ENCODE assay signal across 10 cellular contexts in the genomic region with DNA sequence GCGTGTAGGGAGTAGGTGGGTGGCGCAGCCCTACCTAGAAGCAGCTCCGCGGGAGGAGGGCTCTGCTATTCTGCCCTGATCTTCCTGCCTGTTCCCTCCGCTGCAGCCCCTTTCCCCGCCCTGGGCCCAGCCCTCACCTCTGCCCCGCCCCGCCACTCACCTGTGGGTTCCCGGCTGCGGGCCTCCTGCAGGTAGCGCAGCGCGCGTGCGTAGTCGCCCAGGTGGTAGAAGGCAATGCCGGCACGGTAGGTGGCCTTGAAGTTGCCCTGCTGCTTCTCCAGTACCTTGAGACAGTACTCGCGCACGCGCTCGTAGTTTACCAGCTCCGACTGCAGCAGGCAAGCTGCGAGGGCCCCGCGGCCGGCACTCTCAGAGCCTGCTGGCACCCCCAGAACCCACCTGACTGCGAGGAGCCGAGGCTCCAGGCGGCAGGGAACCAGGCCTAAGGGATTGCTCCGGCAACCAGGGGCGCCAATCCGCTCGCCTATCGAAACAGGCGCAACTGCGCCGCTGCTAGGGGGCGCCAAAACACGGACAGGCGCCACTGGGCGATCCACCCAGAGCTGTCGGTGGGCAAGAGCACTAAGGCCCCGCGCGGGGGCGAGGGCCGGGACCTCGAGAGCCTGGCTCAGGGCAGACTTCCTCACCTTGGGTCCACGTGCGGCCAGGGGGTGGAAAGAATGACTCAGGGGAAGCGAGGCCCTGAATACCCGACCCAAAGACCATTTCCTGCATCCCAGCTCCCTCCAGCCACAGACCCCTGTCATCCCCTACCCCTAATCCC. TPM values are rescaled to one million over a fixed set of nuclear protein-coding genes. Genes with fewer than 3 reads are reported as not detected.
DNase-seq lines count a peak whose midpoint lies in the region; ATAC-seq and TF ChIP-seq lines count a peak whose summit lies in the region.
"Had no signal": no experiment of that assay in that cellular context is flagged by ENCODE, and none has a peak within 500 bp of the region (broad histone marks: within the 10 kb centered on the region; RNA-seq: fewer than 3 reads in every experiment).

No MANE protein-coding gene starts in this region.

- H3K4me3 Mint-ChIP-seq in stimulated activated naive CD8-positive, alpha-beta T cell treated with anti-CD3 and anti-CD28 coated beads, Interleukin-15, amount 100 ng/mL, for 72 hours = peak overlapping the region; percentile 46 to 47

- no peaks in the 10 kb centered on the region for H3K79me2 ChIP-seq in SK-N-SH (ENCODE audit: insufficient read depth)

- CTCF ChIA-PET in SK-N-SH (lab: Yijun Ruan, JAX) = interaction anchor here (0.6 to 5.6 kb wide), 39 partner anchors 8 to 373 kb away, joined by 3 to 41 read pairs (median 4); partner anchors contain the start of genes CCNP, FBL, MAP3K10 and SERTAD3
- CTCF ChIA-PET in GM10248 (lab: Yijun Ruan, JAX) = interaction anchor here (1.3 to 2.0 kb wide), 2 partner anchors 25 to 78 kb away, joined by 3 to 11 read pairs; no protein-coding TSS in a partner anchor

- peaks cover 39% of the 10 kb centered on the region for H3K4me1 Mint-ChIP-seq in stimulated activated naive CD8-positive, alpha-beta T cell treated with anti-CD3 and anti-CD28 coated beads, Interleukin-15, amount 100 ng/mL, for 72 hours

- H4K20me1 ChIP-seq in SK-N-SH (ENCODE audit: insufficient read depth) = no peaks in the 10 kb centered on the region
- H4K20me1 ChIP-seq: BLaER1 had no signal

- no peak overlapping the region for H2AFZ ChIP-seq in SK-N-SH (ENCODE audit: low read depth)

- H3K4me1 ChIP-seq in SK-N-SH (ENCODE audit: control insufficient read depth in 1 of 2, insufficient read depth in 2 of 2, low read depth in 1 of 2, low read length in 1 of 2) = no peaks in the 10 kb centered on the region; a peak in 1 of 4 replicates
- H3K4me1 ChIP-seq: BLaER1 had no signal

- H3F3A ChIP-seq in SK-N-SH (replicated peaks; ENCODE audit: insufficient read depth) = peaks cover 14% of the 10 kb centered on the region

- H3K36me3 ChIP-seq in SK-N-SH (replicated peaks in 1 of 2; ENCODE audit: control insufficient read depth in 1 of 2, insufficient read depth in 2 of 2, low read length in 1 of 2) = no peaks in the 10 kb centered on the region
- H3K36me3 ChIP-seq: SJSA1 had no signal

- no peaks in the 10 kb centered on the region for H3K27me3 ChIP-seq in SK-N-SH (ENCODE audit: insufficient read depth)

- ATAC-seq in SK-N-SH treated with all-trans-retinoic acid at 6 μM for 48 hours = no peak
- no peak for ATAC-seq in stimulated activated naive CD8-positive, alpha-beta T cell treated with anti-CD3 and anti-CD28 coated beads, Interleukin-15, amount 100 ng/mL, for 72 hours
- ATAC-seq in HG02678 (IDR thresholded peaks at IDR 0.05; ENCODE audit: unreplicated experiment) = no peak

- no peak for TF ChIP-seq EP300 in SK-N-SH (IDR thresholded peaks at IDR 0.05; ENCODE audit: borderline replicate concordance in 1 of 2, low read depth in 1 of 2, low read length in 1 of 2)

- no peak overlapping the region for H3K27ac Mint-ChIP-seq in stimulated activated naive CD8-positive, alpha-beta T cell treated with anti-CD3 and anti-CD28 coated beads, Interleukin-15, amount 100 ng/mL, for 72 hours

- no peak for TF ChIP-seq RAD21 in SK-N-SH (IDR thresholded peaks at IDR 0.05; ENCODE audit: low read length)

- peak overlapping the region in 1 of 2 experiments; percentile 44; a peak in 3 of 4 replicates for H3K4me3 ChIP-seq in SK-N-SH (ENCODE audit: low read depth in 2 of 2, low read length in 1 of 2)
- H3K4me3 ChIP-seq in fibroblast of pulmonary artery (replicated peaks; ENCODE audit: low read depth, low read length) = no peak overlapping the region
- H3K4me3 ChIP-seq: BLaER1, SJSA1 had no signal

- no peaks in the 10 kb centered on the region for H3K9me3 ChIP-seq in SK-N-SH

- H3K27ac ChIP-seq in SK-N-SH (ENCODE audit: low read depth in 2 of 2, low read length in 1 of 2) = no peak overlapping the region
- H3K27ac ChIP-seq: BLaER1, SJSA1 had no signal

- POLR2A ChIA-PET in SK-N-SH (lab: Yijun Ruan, JAX) = interaction anchor here (0.7 to 1.5 kb wide), 2 partner anchors 26 to 285 kb away, joined by 3 to 6 read pairs; partner anchors contain the start of gene MAP3K10
- POLR2A ChIA-PET in GM10248 (lab: Yijun Ruan, JAX) = no interaction called here

- WGBS in SK-N-SH (ENCODE audit: low lambda C conversion rate) = 25% methylated on average over 34 of the region's 54 CpGs

- TF ChIP-seq CTCF in SK-N-SH (IDR thresholded peaks at IDR 0.05) = peak; percentile 32
- peak; percentile 30 for TF ChIP-seq CTCF in fibroblast of pulmonary artery (IDR thresholded peaks at IDR 0.05; ENCODE audit: low read length, missing control alignments)
- TF ChIP-seq CTCF in GM10248 (IDR thresholded peaks at IDR 0.05; ENCODE audit: control extremely low read depth, extremely low read depth, low read depth, missing control alignments) = no peak

- DNase-seq in SK-N-SH (peak; percentile 81), NCI-H69 (lab: John Stamatoyannopoulos, UW) (peak; percentile 96), fibroblast of pulmonary artery (ENCODE audit: low read depth) (no peak), GM10248 (ENCODE audit: extremely low spot score) (no peak)
- DNase-seq in stimulated activated naive CD8-positive, alpha-beta T cell treated with anti-CD3 and anti-CD28 coated beads, Interleukin-15, amount 100 ng/mL, for 72 hours = peak; percentile 25 to 30
- no peak for DNase-seq in activated CD4-positive, CD25-positive, alpha-beta regulatory T cell (lab: John Stamatoyannopoulos, UW)

- H3K27me3 Mint-ChIP-seq in stimulated activated naive CD8-positive, alpha-beta T cell treated with anti-CD3 and anti-CD28 coated beads, Interleukin-15, amount 100 ng/mL, for 72 hours = peaks cover 62% of the 10 kb centered on the region

- no peak overlapping the region for H3K4me2 ChIP-seq in SK-N-SH

- H3K9me2 ChIP-seq in SK-N-SH = no peaks in the 10 kb centered on the region

- H3K9ac ChIP-seq in SK-N-SH = no peak overlapping the region
- H3K9ac ChIP-seq: BLaER1 had no signal

- H3K9me3 Mint-ChIP-seq in stimulated activated naive CD8-positive, alpha-beta T cell treated with anti-CD3 and anti-CD28 coated beads, Interleukin-15, amount 100 ng/mL, for 72 hours = peaks cover 3 to 5% of the 10 kb centered on the region in 2 donors

TF ChIP-seq in SK-N-SH, 30 proteins besides CTCF, POLR2A, EP300 and RAD21:
- no peak for TF ChIP-seq GABPA (IDR thresholded peaks at IDR 0.05; ENCODE audit: low read depth)
- no peak for TF ChIP-seq JUND (IDR thresholded peaks at IDR 0.05)
- TF ChIP-seq, protein P1, sequence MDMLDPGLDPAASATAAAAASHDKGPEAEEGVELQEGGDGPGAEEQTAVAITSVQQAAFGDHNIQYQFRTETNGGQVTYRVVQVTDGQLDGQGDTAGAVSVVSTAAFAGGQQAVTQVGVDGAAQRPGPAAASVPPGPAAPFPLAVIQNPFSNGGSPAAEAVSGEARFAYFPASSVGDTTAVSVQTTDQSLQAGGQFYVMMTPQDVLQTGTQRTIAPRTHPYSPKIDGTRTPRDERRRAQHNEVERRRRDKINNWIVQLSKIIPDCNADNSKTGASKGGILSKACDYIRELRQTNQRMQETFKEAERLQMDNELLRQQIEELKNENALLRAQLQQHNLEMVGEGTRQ (IDR thresholded peaks at IDR 0.05; ENCODE audit: borderline replicate concordance, low read depth, low read length) = no peak
- no peak for TF ChIP-seq SMC3 (IDR thresholded peaks at IDR 0.05; ENCODE audit: low read depth, low read length)
- no peak for TF ChIP-seq NFIC (IDR thresholded peaks at IDR 0.05; ENCODE audit: borderline replicate concordance)
- TF ChIP-seq TAF1 (IDR thresholded peaks at IDR 0.05; ENCODE audit: borderline replicate concordance, low read depth, low read length) = no peak
- no peak for TF ChIP-seq FOSL2 (IDR thresholded peaks at IDR 0.05; ENCODE audit: borderline replicate concordance, low read depth)
- no peak for TF ChIP-seq SIN3A (IDR thresholded peaks at IDR 0.05; ENCODE audit: borderline replicate concordance, low read depth, low read length)
- no peak for TF ChIP-seq CHD2 (IDR thresholded peaks at IDR 0.05; ENCODE audit: low read length, partially characterized antibody)
- TF ChIP-seq RCOR1 (IDR thresholded peaks at IDR 0.05; ENCODE audit: low read length) = no peak
- TF ChIP-seq YY1 (IDR thresholded peaks at IDR 0.05; ENCODE audit: low read depth) = no peak

TF ChIP-seq in SK-N-SH treated with all-trans-retinoic acid at 6 μM for 48 hours, 23 proteins besides CTCF, POLR2A, EP300 and RAD21:
- TF ChIP-seq TOX (CRISPR knock-in tag; IDR thresholded peaks at IDR 0.05; ENCODE audit: borderline replicate concordance) (no peak), RARB (CRISPR knock-in tag; IDR thresholded peaks at IDR 0.05) (no peak), ARNTL (CRISPR knock-in tag; IDR thresholded peaks at IDR 0.05; ENCODE audit: borderline replicate concordance, low read depth) (no peak), SNAI2 (CRISPR knock-in tag; IDR thresholded peaks at IDR 0.05) (no peak)

RNA-seq across cellular contexts. Expression of gene TTC9B, which starts 1.0 kb away (rescaled TPM):
- 0.30 and 0.52 TPM in 2 replicates for polyA plus RNA-seq in SK-N-SH (2012; rRNA removed)
- polyA plus RNA-seq in SK-N-SH (2012; cell fraction: cytosol; rRNA removed) = 0.42 and 0.89 TPM in 2 replicates
- 1.5 and 3.5 TPM in 2 replicates for polyA plus RNA-seq in SK-N-SH (2012; cell fraction: nucleus; rRNA removed)

RNA-seq across cellular contexts. Expression of gene CCNP, which starts 9.3 kb away (rescaled TPM):
- polyA plus RNA-seq in SK-N-SH (2012; rRNA removed) = 0.08 and 0.21 TPM in 2 replicates
- 0.01 TPM in 2 replicates for polyA plus RNA-seq in SK-N-SH (2012; cell fraction: cytosol; rRNA removed)
- polyA plus RNA-seq in SK-N-SH (2012; cell fraction: nucleus; rRNA removed) = 1.5 and 1.7 TPM in 2 replicates

RNA-seq across cellular contexts. Expression of gene MAP3K10, which starts 26.0 kb away (rescaled TPM):
- 10.7 and 11.9 TPM in 2 replicates for polyA plus RNA-seq in SK-N-SH (2012; rRNA removed)
- polyA plus RNA-seq in SK-N-SH (2012; cell fraction: cytosol; rRNA removed) = 3.8 and 5.8 TPM in 2 replicates
- 45.1 and 47.4 TPM in 2 replicates for polyA plus RNA-seq in SK-N-SH (2012; cell fraction: nucleus; rRNA removed)

Comparison
In these comparisons a context has a peak if more than half of its experiments do, and no peak if none do; other contexts are left out.
1. DNase-seq: peak in SK-N-SH (single experiment), NCI-H69 (single experiment) and stimulated activated naive CD8-positive, alpha-beta T cell treated with anti-CD3 and anti-CD28 coated beads, Interleukin-15, amount 100 ng/mL, for 72 hours (2 of 2); none in fibroblast of pulmonary artery (single experiment), activated CD4-positive, CD25-positive, alpha-beta regulatory T cell (0 of 4) and GM10248 (single experiment).